In the genomic region with DNA sequence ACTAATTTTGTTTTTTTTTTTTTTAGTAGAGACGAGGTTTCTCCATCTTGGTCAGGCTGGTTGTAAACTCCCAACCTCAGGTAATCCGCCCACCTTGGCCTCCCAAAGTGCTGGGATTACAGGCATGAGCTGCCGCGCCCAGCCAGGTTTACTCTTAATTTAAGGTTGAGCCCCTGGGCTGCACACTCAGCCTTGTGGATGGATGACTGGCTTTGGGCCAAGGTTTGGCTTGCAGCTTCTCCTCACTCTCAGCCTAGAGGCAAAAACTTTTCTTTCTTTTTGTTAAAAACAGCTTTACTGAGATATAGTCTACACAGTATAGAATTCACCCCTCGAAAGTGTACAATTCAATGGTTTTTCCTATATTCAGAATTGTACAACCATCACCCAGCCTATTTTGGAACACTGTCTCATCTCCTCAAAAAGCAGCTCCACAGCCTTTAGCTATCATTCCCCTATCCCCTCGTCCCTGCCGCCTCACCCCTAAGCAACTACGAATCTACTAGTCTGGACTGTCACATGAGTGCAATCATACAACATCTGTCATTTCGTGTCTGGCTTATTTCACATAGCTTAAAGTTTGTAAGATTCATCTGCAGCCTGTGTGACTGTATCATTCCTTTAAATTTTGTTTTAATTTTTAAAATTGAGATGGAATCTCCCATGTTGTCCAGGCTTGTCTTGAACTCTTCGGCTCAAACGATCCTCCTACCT, we compare ENCODE assay signal across 22 cellular contexts. TPM values are rescaled to one million over a fixed set of nuclear protein-coding genes. Genes with fewer than 3 reads are reported as not detected.
"Had no signal": no experiment of that assay in that cellular context is flagged by ENCODE, and none has a peak within 500 bp of the region (broad histone marks: within the 10 kb centered on the region; RNA-seq: fewer than 3 reads in every experiment).

No MANE protein-coding gene starts in this region.

- H3K4me1 ChIP-seq: ascending aorta, uterus had no signal

- H3K4me3 Mint-ChIP-seq: activated CD4-positive, alpha-beta T cell treated with anti-CD3 and anti-CD28 coated beads, Interleukin-2, amount 10 ng/mL, durations not matched to agents 24 days and 14 days; activated naive CD8-positive, alpha-beta T cell treated with anti-CD3 and anti-CD28 coated beads, Interleukin-2, amount 10 ng/mL, durations not matched to agents 7 days and 5 days; endodermal cell; nephron progenitor cell; stimulated activated memory B cell treated with anti-CD40 and anti-IgM and Interleukin-4, amounts not matched to agents 10 μg/mL and 1 μg/mL and 100 μg/mL, for 72 hours; T-helper 2 cell treated with Interferon-gamma antibody and Interleukin-4, amounts not matched to agents 5 μg/mL and 100 μg/mL, for 36 hours had no signal

- H3K27me3 ChIP-seq: ascending aorta, dorsolateral prefrontal cortex, right atrium auricular region, uterus had no signal

- H3K9me3 Mint-ChIP-seq: stimulated activated memory B cell treated with anti-CD40 and anti-IgM and Interleukin-4, amounts not matched to agents 10 μg/mL and 1 μg/mL and 100 μg/mL, for 72 hours; T-helper 2 cell treated with Interferon-gamma antibody and Interleukin-4, amounts not matched to agents 5 μg/mL and 100 μg/mL, for 36 hours had no signal

- H3K27me3 Mint-ChIP-seq: progenitor cell of endocrine pancreas had no signal

- H3K27ac ChIP-seq: ascending aorta, dorsolateral prefrontal cortex, left lung, right atrium auricular region, tibial artery, uterus had no signal

- H3K4me1 Mint-ChIP-seq: nephron progenitor cell had no signal

- H3K36me3 ChIP-seq: ascending aorta, left lung, right atrium auricular region, tibial artery, uterus had no signal

- H3K36me3 Mint-ChIP-seq: activated naive CD8-positive, alpha-beta T cell treated with anti-CD3 and anti-CD28 coated beads, Interleukin-2, amount 10 ng/mL, durations not matched to agents 7 days and 5 days; stimulated activated memory B cell treated with anti-CD40 and anti-IgM and Interleukin-4, amounts not matched to agents 10 μg/mL and 1 μg/mL and 100 μg/mL, for 72 hours had no signal

- H3K27ac Mint-ChIP-seq: activated CD4-positive, alpha-beta T cell treated with anti-CD3 and anti-CD28 coated beads, Interleukin-2, amount 10 ng/mL, durations not matched to agents 24 days and 14 days; activated naive CD8-positive, alpha-beta T cell treated with anti-CD3 and anti-CD28 coated beads, Interleukin-2, amount 10 ng/mL, durations not matched to agents 7 days and 5 days; endodermal cell; nephron progenitor cell; progenitor cell of endocrine pancreas; stimulated activated memory B cell treated with anti-CD40 and anti-IgM and Interleukin-4, amounts not matched to agents 10 μg/mL and 1 μg/mL and 100 μg/mL, for 72 hours; T-helper 2 cell treated with Interferon-gamma antibody and Interleukin-4, amounts not matched to agents 5 μg/mL and 100 μg/mL, for 36 hours had no signal

- DNase-seq: activated CD4-positive, alpha-beta T cell treated with anti-CD3 and anti-CD28 coated beads, Interleukin-2, amount 10 ng/mL, durations not matched to agents 24 days and 14 days; activated CD4-positive, CD25-positive, alpha-beta regulatory T cell; activated naive CD4-positive, alpha-beta T cell; activated naive CD8-positive, alpha-beta T cell treated with anti-CD3 and anti-CD28 coated beads, Interleukin-2, amount 10 ng/mL, durations not matched to agents 7 days and 5 days; dorsolateral prefrontal cortex; endodermal cell; erythroblast; hippocampal formation; kidney; left lung; nephron progenitor cell; occipital lobe; stimulated activated CD4-positive, alpha-beta T cell treated with anti-CD3 and anti-CD28 coated beads, Interleukin-2, amount 100 ng/mL, for 48 hours; tibial artery; uterus had no signal

- H3K9me3 ChIP-seq: ascending aorta, left lung, right atrium auricular region, tibial artery, uterus had no signal

- ATAC-seq: left lung; stimulated activated memory B cell treated with anti-CD40 and anti-IgM and Interleukin-4, amounts not matched to agents 10 μg/mL and 1 μg/mL and 100 μg/mL, for 72 hours had no signal

- H3K4me3 ChIP-seq: ascending aorta, dorsolateral prefrontal cortex, left lung, right atrium auricular region, tibial artery, uterus had no signal

RNA-seq across cellular contexts. Expression of gene TSPAN16, which starts 14.5 kb away (rescaled TPM):
- total RNA-seq: activated CD4-positive, alpha-beta T cell treated with anti-CD3 and anti-CD28 coated beads, Interleukin-2, amount 10 ng/mL, durations not matched to agents 24 days and 14 days; activated naive CD8-positive, alpha-beta T cell treated with anti-CD3 and anti-CD28 coated beads, Interleukin-2, amount 10 ng/mL, durations not matched to agents 7 days and 5 days; ascending aorta; endodermal cell; glomerular endothelial cell; kidney; left lung; occipital lobe; progenitor cell of endocrine pancreas; right atrium auricular region; skeletal muscle tissue; uterus had no signal

RNA-seq across cellular contexts. Expression of gene ANGPTL8, which starts 42.1 kb away (rescaled TPM):
- total RNA-seq: activated CD4-positive, alpha-beta T cell treated with anti-CD3 and anti-CD28 coated beads, Interleukin-2, amount 10 ng/mL, durations not matched to agents 24 days and 14 days; activated naive CD8-positive, alpha-beta T cell treated with anti-CD3 and anti-CD28 coated beads, Interleukin-2, amount 10 ng/mL, durations not matched to agents 7 days and 5 days; ascending aorta; endodermal cell; glomerular endothelial cell; left lung; occipital lobe; progenitor cell of endocrine pancreas had no signal
